In the genomic region with DNA sequence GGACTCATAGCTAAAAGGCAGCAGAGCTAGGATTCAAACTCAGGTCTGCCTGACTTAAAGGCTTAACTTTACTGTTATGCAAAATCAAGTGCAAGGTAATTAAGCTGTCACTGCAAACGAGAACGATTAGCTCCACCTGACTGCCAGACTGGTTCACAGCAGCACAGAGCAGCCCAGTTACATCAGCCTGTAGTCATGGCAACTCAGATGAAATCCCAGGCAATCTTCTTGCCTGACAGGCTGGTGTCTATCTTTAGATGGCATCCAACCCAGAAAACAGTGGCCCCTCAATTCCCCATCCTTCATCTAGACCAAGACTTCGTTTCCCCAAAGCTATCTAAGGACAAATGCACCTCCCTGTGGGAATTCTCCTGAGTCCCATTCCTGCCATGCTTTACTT, we compare ENCODE assay signal across 12 cellular contexts.
A peak's percentile ranks its signal among the peaks of the same experiment; 100 is the strongest.
DNase-seq lines count a peak whose midpoint lies in the region; ATAC-seq and FAIRE-seq lines count a peak whose summit lies in the region.
"Had no signal": no experiment of that assay in that cellular context is flagged by ENCODE, and none has a peak within 500 bp of the region (broad histone marks: within the 10 kb centered on the region; RNA-seq: fewer than 3 reads in every experiment).

No MANE protein-coding gene starts in this region.

- no peak overlapping the region for H3K4me3 Mint-ChIP-seq in activated CD8-positive, alpha-beta T cell treated with anti-CD3 and anti-CD28 coated beads, Interleukin-2, amount 10 ng/mL, durations not matched to agents 7 days and 5 days
- H3K4me3 Mint-ChIP-seq in activated T-helper 2 cell treated with anti-CD3 and anti-CD28 coated beads, Interferon-gamma antibody, Interleukin-2, Interleukin-4, amounts not matched to agents 10 μg/mL and 5 μg/mL and 100 μg/mL, durations not matched to agents 14 hours and 24 hours and 36 hours (ENCODE audit: low read depth), result no peak overlapping the region

- DNase-seq in left ventricle myocardium superior (no peak), cardiac septum (ENCODE audit: low spot score) (no peak), iPS-NIHi7 (ENCODE audit: extremely low spot score) (peak; percentile 87), RCC 7860 (ENCODE audit: low spot score) (no peak)
- peak; percentile 30 for DNase-seq in activated CD8-positive, alpha-beta T cell treated with anti-CD3 and anti-CD28 coated beads, Interleukin-2, amount 10 ng/mL, durations not matched to agents 7 days and 5 days
- DNase-seq in activated T-helper 2 cell treated with anti-CD3 and anti-CD28 coated beads, Interferon-gamma antibody, Interleukin-2, Interleukin-4, amounts not matched to agents 10 μg/mL and 5 μg/mL and 100 μg/mL, durations not matched to agents 14 hours and 24 hours and 36 hours (ENCODE audit: low spot score), result no peak
- DNase-seq: activated CD4-positive, alpha-beta T cell treated with anti-CD3 and anti-CD28 coated beads, Interleukin-2, amount 50 U/mL, for 48 hours; DMS79; heart left ventricle; MM.1S had no signal

- intact Hi-C loops in left ventricle myocardium superior (cut with micrococcal nuclease), result no loop called here
- intact Hi-C loops in cardiac septum (cut with DNase I), result no loop called here
- intact Hi-C loops in activated T-helper 2 cell treated with anti-CD3 and anti-CD28 coated beads, Interferon-gamma antibody, Interleukin-2, Interleukin-4, amounts not matched to agents 10 μg/mL and 5 μg/mL and 100 μg/mL, durations not matched to agents 14 hours and 24 hours and 36 hours (cut with micrococcal nuclease), result loop anchor here (5.0 kb wide), 2 partner anchors 36 to 79 kb away; partner anchors contain the start of gene ACTN1

- H3K27ac Mint-ChIP-seq in activated CD8-positive, alpha-beta T cell treated with anti-CD3 and anti-CD28 coated beads, Interleukin-2, amount 10 ng/mL, durations not matched to agents 7 days and 5 days, result no peak overlapping the region
- no peak overlapping the region for H3K27ac Mint-ChIP-seq in activated T-helper 2 cell treated with anti-CD3 and anti-CD28 coated beads, Interferon-gamma antibody, Interleukin-2, Interleukin-4, amounts not matched to agents 10 μg/mL and 5 μg/mL and 100 μg/mL, durations not matched to agents 14 hours and 24 hours and 36 hours

- ATAC-seq in left ventricle myocardium superior (peak; percentile 6), GM19324 (IDR thresholded peaks at IDR 0.05; ENCODE audit: low FRiP score, unreplicated experiment) (no peak), HG02642 (IDR thresholded peaks at IDR 0.05; ENCODE audit: poor library complexity, unreplicated experiment) (no peak)
- ATAC-seq in activated CD8-positive, alpha-beta T cell treated with anti-CD3 and anti-CD28 coated beads, Interleukin-2, amount 10 ng/mL, durations not matched to agents 7 days and 5 days, result no peak

- peaks cover 28% of the 10 kb centered on the region for H3K4me1 Mint-ChIP-seq in activated CD8-positive, alpha-beta T cell treated with anti-CD3 and anti-CD28 coated beads, Interleukin-2, amount 10 ng/mL, durations not matched to agents 7 days and 5 days (ENCODE audit: low read depth)
- H3K4me1 Mint-ChIP-seq in activated T-helper 2 cell treated with anti-CD3 and anti-CD28 coated beads, Interferon-gamma antibody, Interleukin-2, Interleukin-4, amounts not matched to agents 10 μg/mL and 5 μg/mL and 100 μg/mL, durations not matched to agents 14 hours and 24 hours and 36 hours (ENCODE audit: low read depth), result peaks cover 11% of the 10 kb centered on the region

- POLR2A ChIA-PET in activated CD8-positive, alpha-beta T cell treated with anti-CD3 and anti-CD28 coated beads, Interleukin-2, amount 10 ng/mL, durations not matched to agents 7 days and 5 days (lab: Charles Lee), result interaction anchor here (1.0 kb wide), 1 partner anchor 108 kb away, joined by 3 read pairs; no protein-coding TSS in a partner anchor

- no peaks in the 10 kb centered on the region for H3K27me3 Mint-ChIP-seq in activated CD8-positive, alpha-beta T cell treated with anti-CD3 and anti-CD28 coated beads, Interleukin-2, amount 10 ng/mL, durations not matched to agents 7 days and 5 days (ENCODE audit: low read depth)
- no peaks in the 10 kb centered on the region for H3K27me3 Mint-ChIP-seq in activated T-helper 2 cell treated with anti-CD3 and anti-CD28 coated beads, Interferon-gamma antibody, Interleukin-2, Interleukin-4, amounts not matched to agents 10 μg/mL and 5 μg/mL and 100 μg/mL, durations not matched to agents 14 hours and 24 hours and 36 hours (ENCODE audit: low read depth)

- FAIRE-seq in RCC 7860 (lab: Jason Lieb, UNC), result no peak

- H3K9me3 Mint-ChIP-seq in activated CD8-positive, alpha-beta T cell treated with anti-CD3 and anti-CD28 coated beads, Interleukin-2, amount 10 ng/mL, durations not matched to agents 7 days and 5 days (ENCODE audit: insufficient read depth), result no peaks in the 10 kb centered on the region
- H3K9me3 Mint-ChIP-seq in activated T-helper 2 cell treated with anti-CD3 and anti-CD28 coated beads, Interferon-gamma antibody, Interleukin-2, Interleukin-4, amounts not matched to agents 10 μg/mL and 5 μg/mL and 100 μg/mL, durations not matched to agents 14 hours and 24 hours and 36 hours, result no peaks in the 10 kb centered on the region

- peaks cover 58% of the 10 kb centered on the region for H3K36me3 Mint-ChIP-seq in activated CD8-positive, alpha-beta T cell treated with anti-CD3 and anti-CD28 coated beads, Interleukin-2, amount 10 ng/mL, durations not matched to agents 7 days and 5 days (ENCODE audit: low read depth)
- H3K36me3 Mint-ChIP-seq in activated T-helper 2 cell treated with anti-CD3 and anti-CD28 coated beads, Interferon-gamma antibody, Interleukin-2, Interleukin-4, amounts not matched to agents 10 μg/mL and 5 μg/mL and 100 μg/mL, durations not matched to agents 14 hours and 24 hours and 36 hours (ENCODE audit: low read depth), result peaks cover 45% of the 10 kb centered on the region

- CTCF ChIA-PET in activated CD8-positive, alpha-beta T cell treated with anti-CD3 and anti-CD28 coated beads, Interleukin-2, amount 10 ng/mL, durations not matched to agents 7 days and 5 days (lab: Charles Lee), result interaction anchor here (0.8 to 3.2 kb wide), 8 partner anchors 8 to 194 kb away, joined by 3 to 19 read pairs (median 5); no protein-coding TSS in a partner anchor

Comparison
In these comparisons a context has a peak if more than half of its experiments do, and no peak if none do; other contexts are left out.
1. DNase-seq: peak in activated CD8-positive, alpha-beta T cell treated with anti-CD3 and anti-CD28 coated beads, Interleukin-2, amount 10 ng/mL, durations not matched to agents 7 days and 5 days (single experiment) and iPS-NIHi7 (single experiment); none in left ventricle myocardium superior (single experiment), cardiac septum (single experiment), RCC 7860 (single experiment) and activated T-helper 2 cell treated with anti-CD3 and anti-CD28 coated beads, Interferon-gamma antibody, Interleukin-2, Interleukin-4, amounts not matched to agents 10 μg/mL and 5 μg/mL and 100 μg/mL, durations not matched to agents 14 hours and 24 hours and 36 hours (single experiment).